ENCODE assay signal across 8 cellular contexts in the genomic region with DNA sequence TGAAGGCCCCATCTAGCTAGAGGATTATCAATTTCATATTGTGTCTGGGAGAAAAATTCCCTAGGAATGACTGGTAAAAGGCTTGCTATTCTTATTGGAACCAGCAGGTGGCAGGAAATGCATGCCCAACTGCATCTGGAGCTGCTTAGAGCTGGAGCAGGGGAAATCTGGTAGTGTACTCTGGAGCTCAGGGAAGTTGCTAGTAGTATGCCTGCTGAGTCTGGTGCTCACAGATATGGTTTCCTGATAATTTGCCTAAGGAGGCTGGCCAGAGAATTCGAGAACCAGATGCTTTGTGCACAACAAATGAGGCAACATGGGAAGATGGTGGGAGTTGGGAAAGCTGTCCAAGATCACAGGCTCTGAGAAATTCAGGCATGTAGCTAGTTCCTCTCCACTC. TPM values are rescaled to one million over a fixed set of nuclear protein-coding genes. Genes with fewer than 3 reads are reported as not detected.
DNase-seq lines count a peak whose midpoint lies in the region; ATAC-seq and TF ChIP-seq lines count a peak whose summit lies in the region.

No MANE protein-coding gene starts in this region.

- H3K9me1 ChIP-seq in IMR-90 (ENCODE audit: insufficient read depth, low read length): no peaks in the 10 kb centered on the region; the same call in 1 of the 2 replicates

- peak; percentile 86 for TF ChIP-seq RAD21 in IMR-90 (IDR thresholded peaks at IDR 0.05; ENCODE audit: low read length)

- H3K56ac ChIP-seq in IMR-90 (ENCODE audit: extremely low read depth, insufficient read depth, low read length): no peak overlapping the region

- H3K9me2 ChIP-seq in OCI-LY7 (ENCODE audit: insufficient read depth, low read length): no peaks in the 10 kb centered on the region

- H3K9ac ChIP-seq in IMR-90 (ENCODE audit: low read depth, low read length) (no peak overlapping the region), mammary epithelial cell (ENCODE audit: insufficient read depth, low read length) (no peak overlapping the region)

- no peak overlapping the region for H3K14ac ChIP-seq in IMR-90 (replicated peaks; ENCODE audit: low read depth, low read length)

- in situ Hi-C loops in IMR-90 (cut with MboI; ENCODE audit: low sequenced_read_pairs) (loop anchor here (5.0 kb wide), 1 partner anchor 317 kb away; no protein-coding TSS in a partner anchor), mammary epithelial cell (cut with MboI; ENCODE audit: low sequenced_read_pairs in 2 of 2) (loop anchor here (10.0 to 25.0 kb wide), 2 partner anchors 319 to 462 kb away; no protein-coding TSS in a partner anchor)

- POLR2A ChIA-PET in IMR-90 (lab: Charles Lee; ENCODE audit: unreplicated experiment): interaction anchor here (0.6 to 1.1 kb wide), 2 partner anchors 69 to 317 kb away, joined by 3 read pairs; no protein-coding TSS in a partner anchor
- POLR2A ChIA-PET in OCI-LY7 (lab: Charles Lee): interaction anchor here (1.6 to 1.7 kb wide), 2 partner anchors 9 to 11 kb away, joined by 5 to 6 read pairs; no protein-coding TSS in a partner anchor

- no peak overlapping the region for H2BK120ac ChIP-seq in IMR-90 (ENCODE audit: low read depth, low read length)

- H3K4ac ChIP-seq in IMR-90 (ENCODE audit: low read depth, low read length): no peak overlapping the region

- peak; percentile 67 for ATAC-seq in GM19372 (IDR thresholded peaks at IDR 0.05; ENCODE audit: low read depth, unreplicated experiment)
- peak; percentile 98 for ATAC-seq in IMR-90 (ENCODE audit: low read depth)

- BruUV-seq in IMR-90 (replicated peaks; lab: Mats Ljungman, UMichigan) (no TSS peak), OCI-LY7 (replicated peaks; lab: Mats Ljungman, UMichigan) (no TSS peak), mammary epithelial cell (replicated peaks; lab: Mats Ljungman, UMichigan) (no TSS peak)

- no peak overlapping the region for H3K4me2 ChIP-seq in IMR-90 (ENCODE audit: low read depth, low read length)
- no peak overlapping the region for H3K4me2 ChIP-seq in OCI-LY7 (ENCODE audit: low read length)
- no peak overlapping the region for H3K4me2 ChIP-seq in mammary epithelial cell (ENCODE audit: insufficient read depth, low read depth, low read length)

- no peak overlapping the region for H2BK15ac ChIP-seq in IMR-90 (ENCODE audit: low read depth, low read length)

- H3K4me3 ChIP-seq in IMR-90 (ENCODE audit: insufficient read depth, low read depth, low read length): no peak overlapping the region
- H3K4me3 ChIP-seq in OCI-LY7 (ENCODE audit: low read depth, low read length, poor library complexity, severe bottlenecking): no peak overlapping the region
- H3K4me3 ChIP-seq in mammary epithelial cell (replicated peaks in 1 of 3; ENCODE audit: insufficient read depth in 1 of 3, low read depth in 2 of 3, low read length in 3 of 3): no peak overlapping the region

- intact Hi-C loops in IMR-90 (cut with micrococcal nuclease): loop anchor here (1.0 to 2.0 kb wide), 3 partner anchors 318 to 689 kb away; no protein-coding TSS in a partner anchor
- intact Hi-C loops in OCI-LY7 (cut with micrococcal nuclease; ENCODE audit: unreplicated experiment): loop anchor here (1.0 to 10.0 kb wide), 3 partner anchors 318 to 679 kb away; no protein-coding TSS in a partner anchor
- intact Hi-C loops in mammary epithelial cell (cut with micrococcal nuclease): loop anchor here (1.0 to 5.0 kb wide), 5 partner anchors 97 to 680 kb away; partner anchors contain the start of gene GLRA1

- H3K4me1 ChIP-seq in IMR-90 (ENCODE audit: control insufficient read depth, insufficient read depth, low read length) (no peaks in the 10 kb centered on the region), OCI-LY7 (ENCODE audit: insufficient read depth, low read length, poor library complexity, severe bottlenecking) (no peaks in the 10 kb centered on the region), mammary epithelial cell (ENCODE audit: insufficient read depth, low read length) (no peaks in the 10 kb centered on the region)

- H4K20me1 ChIP-seq in IMR-90 (ENCODE audit: insufficient read depth, low read length): no peaks in the 10 kb centered on the region
- no peaks in the 10 kb centered on the region for H4K20me1 ChIP-seq in OCI-LY7 (ENCODE audit: insufficient read depth, low read length)
- no peaks in the 10 kb centered on the region for H4K20me1 ChIP-seq in mammary epithelial cell (ENCODE audit: insufficient read depth, low read length)

- H3K79me1 ChIP-seq in IMR-90 (ENCODE audit: low read depth in 1 of 2, low read length in 2 of 2): no peaks in the 10 kb centered on the region

- H3K27me3 ChIP-seq in IMR-90 (ENCODE audit: control insufficient read depth, insufficient read depth, low read length) (no peaks in the 10 kb centered on the region), mammary epithelial cell (ENCODE audit: insufficient read depth, low read length) (no peaks in the 10 kb centered on the region)

- no peak overlapping the region for H4K8ac ChIP-seq in IMR-90 (ENCODE audit: low read depth in 2 of 2, low read length in 2 of 2)

- H3K23ac ChIP-seq in IMR-90 (ENCODE audit: low read depth, low read length): no peak overlapping the region

- TF ChIP-seq CTCF in IMR-90 (conservative IDR thresholded peaks at IDR 0.05; ENCODE audit: low read depth, low read length): peak; percentile 89
- TF ChIP-seq CTCF in OCI-LY7 (conservative IDR thresholded peaks at IDR 0.05; ENCODE audit: low read length): peak; percentile 89
- peak; percentile 87 for TF ChIP-seq CTCF in mammary epithelial cell (conservative IDR thresholded peaks at IDR 0.05 in 1 of 2, IDR thresholded peaks at IDR 0.05 in 1 of 2; ENCODE audit: extremely low read depth in 1 of 2, insufficient read depth in 1 of 2, low read depth in 1 of 2, low read length in 2 of 2)

- CTCF ChIA-PET in IMR-90 (lab: Yijun Ruan, JAX) (interaction anchor here (0.6 to 2.0 kb wide), 15 partner anchors 9 to 569 kb away, joined by 3 to 23 read pairs (median 4); no protein-coding TSS in a partner anchor), OCI-LY7 (lab: Charles Lee; ENCODE audit: unreplicated experiment) (interaction anchor here (1.0 kb wide), 1 partner anchor 525 kb away, joined by 4 read pairs; no protein-coding TSS in a partner anchor), mammary epithelial cell (lab: Charles Lee; ENCODE audit: low non-redundant PET) (interaction anchor here (0.5 to 1.0 kb wide), 4 partner anchors 99 to 689 kb away, joined by 3 to 17 read pairs (median 4); no protein-coding TSS in a partner anchor)

- H3K79me2 ChIP-seq in OCI-LY7 (ENCODE audit: insufficient read depth, low read depth, low read length) (no peaks in the 10 kb centered on the region), mammary epithelial cell (ENCODE audit: insufficient read depth, low read length) (no peaks in the 10 kb centered on the region)

- H2BK20ac ChIP-seq in IMR-90 (ENCODE audit: low read depth, low read length): no peak overlapping the region

- H3K36me3 ChIP-seq in IMR-90 (ENCODE audit: control insufficient read depth, insufficient read depth, low read length) (0 out of 2 replicates have a peak, but pooled peaks cover 4% of the 10 kb centered on the region), OCI-LY7 (ENCODE audit: insufficient read depth, low read length) (peaks cover 6% of the 10 kb centered on the region; the same call in 1 of the 2 replicates), mammary epithelial cell (ENCODE audit: insufficient read depth, low read length) (peaks cover 5% of the 10 kb centered on the region)

- no peak overlapping the region for H2AFZ ChIP-seq in IMR-90 (replicated peaks; ENCODE audit: low read length, poor library complexity)
- H2AFZ ChIP-seq in OCI-LY7 (ENCODE audit: low read length): no peak overlapping the region
- H2AFZ ChIP-seq in mammary epithelial cell (ENCODE audit: low read depth, low read length): no peak overlapping the region

- peak; percentile 66 for DNase-seq in DMS79 treated with DMSO at 0.1 percent for 48 hours (lab: John Stamatoyannopoulos, UW)
- DNase-seq in IMR-90: peak; percentile 69
- peak; percentile 50 for DNase-seq in OCI-LY7 (ENCODE audit: low spot score)
- peak; percentile 44 for DNase-seq in mammary epithelial cell
- peak; percentile 83 for DNase-seq in inferior parietal cortex (ENCODE audit: extremely low spot score)
- DNase-seq in stimulated activated CD8-positive, alpha-beta memory T cell treated with anti-CD3 and anti-CD28 coated beads, Interleukin-12 subunit alpha, Interleukin-12 subunit beta, amount 100 ng/mL, for 1 hour (ENCODE audit: low read depth): peak; percentile 12
- no peak for DNase-seq in activated CD4-positive, CD25-positive, alpha-beta regulatory T cell treated with anti-CD3 and anti-CD28 coated beads, Interleukin-2, amount 50 U/mL, for 72 hours

- no peak overlapping the region for H4K5ac ChIP-seq in IMR-90 (ENCODE audit: low read depth, low read length)

- no peak overlapping the region for H2BK5ac ChIP-seq in IMR-90 (ENCODE audit: low read depth, low read length, poor library complexity, severe bottlenecking)

- no peak overlapping the region for H4K91ac ChIP-seq in IMR-90 (ENCODE audit: insufficient read depth, low read depth, low read length)

- no peak overlapping the region for H3K27ac ChIP-seq in IMR-90 (ENCODE audit: insufficient read depth, low read length)
- H3K27ac ChIP-seq in OCI-LY7 (ENCODE audit: low read depth, low read length, poor library complexity, severe bottlenecking): no peak overlapping the region
- no peak overlapping the region for H3K27ac ChIP-seq in mammary epithelial cell (ENCODE audit: insufficient read depth, low read depth, low read length)

- dilution Hi-C loops in IMR-90 (cut with HindIII; ENCODE audit: low sequenced_read_pairs, unreplicated experiment): no loop called here
- dilution Hi-C loops in mammary epithelial cell (cut with HindIII; ENCODE audit: low sequenced_read_pairs): loop anchor here (25.0 kb wide), 1 partner anchor 312 kb away; no protein-coding TSS in a partner anchor

- WGBS in IMR-90 (ENCODE audit: extremely low coverage in 2 of 2, insufficient read length in 1 of 2), 2 experiments: no CpG with 5 or more reads among the region's 1 CpG
- WGBS in mammary epithelial cell (ENCODE audit: low coverage, missing lambda C conversion rate): 8% methylated on average over 1 of the region's 1 CpG

- H3K18ac ChIP-seq in IMR-90 (ENCODE audit: low read depth, low read length): no peak overlapping the region

- H3K9me3 ChIP-seq in IMR-90 (ENCODE audit: control insufficient read depth, insufficient read depth, low read length): no peaks in the 10 kb centered on the region
- no peaks in the 10 kb centered on the region for H3K9me3 ChIP-seq in OCI-LY7 (ENCODE audit: low read length)
- H3K9me3 ChIP-seq in mammary epithelial cell (replicated peaks; ENCODE audit: insufficient read depth, low read length): no peaks in the 10 kb centered on the region

- H2AK5ac ChIP-seq in IMR-90 (ENCODE audit: low read depth, low read length): no peak overlapping the region

- no peak for TF ChIP-seq POLR2A in IMR-90 (IDR thresholded peaks at IDR 0.05; ENCODE audit: low read depth, low read length)

- H2AK9ac ChIP-seq in IMR-90 (replicated peaks; ENCODE audit: low read depth, low read length, poor library complexity): no peak overlapping the region

RNA-seq across cellular contexts. Expression of gene G3BP1, which starts 53.7 kb away (rescaled TPM):
- total RNA-seq in IMR-90 (2012; rRNA removed): 272 and 482 TPM in 2 replicates
- 32.8 and 40.2 TPM in 2 replicates for polyA plus RNA-seq in IMR-90 (2012; rRNA removed)
- 11.6 and 22.4 TPM in 2 replicates for polyA plus RNA-seq in IMR-90 (2012; cell fraction: cytosol; rRNA removed)
- polyA plus RNA-seq in IMR-90 (2012; cell fraction: nucleus; rRNA removed; ENCODE audit: low replicate concordance): 6.2 and 28.5 TPM in 2 replicates
- total RNA-seq in OCI-LY7 (2014; rRNA removed; shearing (Covaris generic)): 163 and 178 TPM in 2 replicates
- total RNA-seq in OCI-LY7 (2022): 232 and 261 TPM in 2 replicates
- 100 to 1,000 TPM; 193 to 252 TPM for total RNA-seq in mammary epithelial cell
- 82.5 TPM for polyA plus RNA-seq in mammary epithelial cell
- polyA minus RNA-seq in mammary epithelial cell: 346 TPM
